Comparison of ENCODE assay signal across 8 cellular contexts in the genomic region with DNA sequence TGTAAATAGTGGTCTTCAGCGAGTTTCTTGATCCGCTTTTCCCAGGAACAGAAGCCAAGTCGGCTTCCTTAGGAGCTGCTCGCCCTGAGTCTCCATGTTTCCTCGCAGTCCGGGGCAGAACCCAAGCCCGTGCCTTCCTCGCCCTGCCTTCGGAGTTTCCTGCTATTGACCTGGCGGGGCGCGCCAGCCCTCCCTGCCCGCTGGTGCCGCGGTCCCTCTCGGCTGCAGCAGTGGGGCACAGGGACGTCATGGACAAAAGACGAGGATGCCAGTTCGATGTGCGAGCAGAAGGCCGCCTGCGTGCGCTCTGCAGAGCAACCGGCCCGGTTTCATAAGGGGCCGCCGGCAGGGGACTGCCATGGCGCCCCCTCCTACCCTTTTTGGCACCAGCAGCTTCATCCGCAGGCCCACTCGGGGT. TPM values are rescaled to one million over a fixed set of nuclear protein-coding genes. Genes with fewer than 3 reads are reported as not detected.
DNase-seq lines count a peak whose midpoint lies in the region; ATAC-seq and TF ChIP-seq lines count a peak whose summit lies in the region.

No MANE protein-coding gene starts in this region.

- peaks cover 52% of the 10 kb centered on the region for H3K4me1 Mint-ChIP-seq in activated T-cell treated with anti-CD3 and anti-CD28 coated beads, Interleukin-2, amount 50 U/mL, for 4 hours (ENCODE audit: low read depth)

- peak overlapping the region; percentile 35 for H2BK120ac ChIP-seq in neuronal stem cell (ENCODE audit: low read depth, low read length)

- H3K79me1 ChIP-seq in neuronal stem cell (ENCODE audit: low read depth, low read length): no peaks in the 10 kb centered on the region

- TF ChIP-seq CTCF in MM.1S (IDR thresholded peaks at IDR 0.05; ENCODE audit: low read length): no peak

- no peak overlapping the region for H3K4ac ChIP-seq in neuronal stem cell (ENCODE audit: low read length)

- no peaks in the 10 kb centered on the region for H3K27me3 Mint-ChIP-seq in activated T-cell treated with anti-CD3 and anti-CD28 coated beads, Interleukin-2, amount 50 U/mL, for 4 hours (ENCODE audit: low read depth)

- no peaks in the 10 kb centered on the region for H3K79me2 ChIP-seq in MM.1S (ENCODE audit: low read length)

- peak overlapping the region; percentile 92 for H3K27ac ChIP-seq in neuronal stem cell (replicated peaks; ENCODE audit: low read length)
- no peak overlapping the region for H3K27ac ChIP-seq in MM.1S (ENCODE audit: low read length)

- H2BK5ac ChIP-seq in neuronal stem cell (ENCODE audit: low read length): peak overlapping the region; percentile 91

- H3K14ac ChIP-seq in neuronal stem cell (ENCODE audit: low read length): no peak overlapping the region

- peak overlapping the region; percentile 33 for H2BK12ac ChIP-seq in neuronal stem cell (ENCODE audit: low read length)

- H3K36me3 ChIP-seq in neuronal stem cell (replicated peaks in 1 of 2; ENCODE audit: control insufficient read depth in 2 of 2, insufficient read depth in 2 of 2, low read length in 2 of 2) (no peaks in the 10 kb centered on the region), MM.1S (replicated peaks; ENCODE audit: insufficient read depth, low read length) (no peaks in the 10 kb centered on the region)

- DNase-seq in activated T-cell treated with anti-CD3 and anti-CD28 coated beads, Interleukin-2, amount 50 U/mL, for 4 hours: peak; percentile 15
- peak; percentile 28 for DNase-seq in fibroblast of peridontal ligament (ENCODE audit: extremely low read depth)
- DNase-seq in neuronal stem cell (ENCODE audit: low spot score): no peak
- DNase-seq in MM.1S: no peak
- no peak for DNase-seq in DMS153 treated with DMSO at 0.1 percent for 48 hours (lab: John Stamatoyannopoulos, UW; ENCODE audit: unreplicated experiment)
- no peak for DNase-seq in HCEC 1CT

- peak overlapping the region; percentile 68 for H4K91ac ChIP-seq in neuronal stem cell (ENCODE audit: low read depth, low read length, poor library complexity)

- peak overlapping the region; percentile 95 for H2AK5ac ChIP-seq in neuronal stem cell (ENCODE audit: low read depth, low read length)

- H4K20me1 ChIP-seq in MM.1S (ENCODE audit: insufficient read depth, low read length): no peaks in the 10 kb centered on the region

- H3K4me1 ChIP-seq in neuronal stem cell (ENCODE audit: control insufficient read depth in 2 of 2, insufficient read depth in 1 of 2, low read depth in 1 of 2, low read length in 2 of 2) (peaks cover 18 to 55% of the 10 kb centered on the region in 2 donors), MM.1S (ENCODE audit: low read length) (no peaks in the 10 kb centered on the region)

- no peaks in the 10 kb centered on the region for H3K9me2 ChIP-seq in MM.1S (replicated peaks; ENCODE audit: insufficient read depth, low read length)

- H3K23ac ChIP-seq in neuronal stem cell (ENCODE audit: low read depth, low read length, poor library complexity): peak overlapping the region; percentile 4

- no peaks in the 10 kb centered on the region for H3K36me3 Mint-ChIP-seq in activated T-cell treated with anti-CD3 and anti-CD28 coated beads, Interleukin-2, amount 50 U/mL, for 4 hours (ENCODE audit: insufficient read depth)

- H3K27me3 ChIP-seq in neuronal stem cell (ENCODE audit: control insufficient read depth in 3 of 3, insufficient read depth in 3 of 3, low read depth in 1 of 3, low read length in 3 of 3) (no peaks in the 10 kb centered on the region), MM.1S (replicated peaks; ENCODE audit: insufficient read depth, low read length) (no peaks in the 10 kb centered on the region)

- H3F3A ChIP-seq in MM.1S (ENCODE audit: insufficient read depth, low read length): no peaks in the 10 kb centered on the region; the same call in 1 of the 2 replicates

- ATAC-seq in GM18868 (IDR thresholded peaks at IDR 0.05; ENCODE audit: unreplicated experiment) (peak; percentile 35), HG03571 (IDR thresholded peaks at IDR 0.05; ENCODE audit: unreplicated experiment) (peak; percentile 25)
- peak; percentile 20 to 31 for ATAC-seq in activated T-cell treated with anti-CD3 and anti-CD28 coated beads, Interleukin-2, amount 50 U/mL, for 4 hours

- no CpG with 5 or more reads among the region's 30 CpGs for WGBS in neuronal stem cell (ENCODE audit: extremely low coverage in 2 of 2, insufficient read length in 2 of 2, insufficient replicate concordance in 1 of 2), 2 donors

- H3K9me3 Mint-ChIP-seq in activated T-cell treated with anti-CD3 and anti-CD28 coated beads, Interleukin-2, amount 50 U/mL, for 4 hours: no peaks in the 10 kb centered on the region

- H3K4me2 ChIP-seq in neuronal stem cell (ENCODE audit: insufficient read depth, low read length, poor library complexity, severe bottlenecking): peak overlapping the region; percentile 75
- H3K4me2 ChIP-seq in MM.1S (ENCODE audit: low read depth, low read length): no peak overlapping the region

- H3K18ac ChIP-seq in neuronal stem cell (ENCODE audit: low read length): peak overlapping the region; percentile 95

- H3K4me3 ChIP-seq in neuronal stem cell (ENCODE audit: low read length in 2 of 2) (peak overlapping the region; percentile 57 to 62), MM.1S (ENCODE audit: low read length) (no peak overlapping the region)

- H3K9ac ChIP-seq in neuronal stem cell (ENCODE audit: low read depth, low read length, poor library complexity): peak overlapping the region; percentile 98
- H3K9ac ChIP-seq in MM.1S (ENCODE audit: low read length): no peak overlapping the region

- H3K9me3 ChIP-seq in neuronal stem cell (replicated peaks in 1 of 2; ENCODE audit: control insufficient read depth in 2 of 2, insufficient read depth in 1 of 2, low read depth in 1 of 2, low read length in 2 of 2) (no peaks in the 10 kb centered on the region), MM.1S (replicated peaks; ENCODE audit: insufficient read depth, low read length) (no peaks in the 10 kb centered on the region)

- H2AFZ ChIP-seq in neuronal stem cell (ENCODE audit: low read length) (peak overlapping the region; percentile 82), MM.1S (ENCODE audit: low read length) (no peak overlapping the region)

- no peak overlapping the region for H4K8ac ChIP-seq in neuronal stem cell (ENCODE audit: low read depth, low read length)

- H2BK15ac ChIP-seq in neuronal stem cell (ENCODE audit: low read length): peak overlapping the region; percentile 14

- peak overlapping the region; percentile 75 for H3K4me3 Mint-ChIP-seq in activated T-cell treated with anti-CD3 and anti-CD28 coated beads, Interleukin-2, amount 50 U/mL, for 4 hours

RNA-seq across cellular contexts. Expression of gene CLYBL, which starts 51.4 kb away (rescaled TPM):
- total RNA-seq in activated T-cell treated with anti-CD3 and anti-CD28 coated beads, Interleukin-2, amount 50 U/mL, for 4 hours: 1 to 10 TPM; 2.2 to 3.1 (median 2.7) TPM
- 15.5 TPM for polyA plus RNA-seq in neuronal stem cell (2013, experiment 1 of 2)
- polyA plus RNA-seq in neuronal stem cell (2013, experiment 2 of 2): 14.1 TPM

Comparison
In these comparisons a context has a peak if more than half of its experiments do, and no peak if none do; other contexts are left out.
1. DNase-seq: peak in activated T-cell treated with anti-CD3 and anti-CD28 coated beads, Interleukin-2, amount 50 U/mL, for 4 hours (single experiment) and fibroblast of peridontal ligament (single experiment); none in neuronal stem cell (single experiment), MM.1S (single experiment), DMS153 treated with DMSO at 0.1 percent for 48 hours (single experiment) and HCEC 1CT (single experiment).
2. Peak in every context shown above with its lines, with median percentiles within 50 percentile points of each other: ATAC-seq.